Comparison of ENCODE assay signal across 8 cellular contexts in the genomic region with DNA sequence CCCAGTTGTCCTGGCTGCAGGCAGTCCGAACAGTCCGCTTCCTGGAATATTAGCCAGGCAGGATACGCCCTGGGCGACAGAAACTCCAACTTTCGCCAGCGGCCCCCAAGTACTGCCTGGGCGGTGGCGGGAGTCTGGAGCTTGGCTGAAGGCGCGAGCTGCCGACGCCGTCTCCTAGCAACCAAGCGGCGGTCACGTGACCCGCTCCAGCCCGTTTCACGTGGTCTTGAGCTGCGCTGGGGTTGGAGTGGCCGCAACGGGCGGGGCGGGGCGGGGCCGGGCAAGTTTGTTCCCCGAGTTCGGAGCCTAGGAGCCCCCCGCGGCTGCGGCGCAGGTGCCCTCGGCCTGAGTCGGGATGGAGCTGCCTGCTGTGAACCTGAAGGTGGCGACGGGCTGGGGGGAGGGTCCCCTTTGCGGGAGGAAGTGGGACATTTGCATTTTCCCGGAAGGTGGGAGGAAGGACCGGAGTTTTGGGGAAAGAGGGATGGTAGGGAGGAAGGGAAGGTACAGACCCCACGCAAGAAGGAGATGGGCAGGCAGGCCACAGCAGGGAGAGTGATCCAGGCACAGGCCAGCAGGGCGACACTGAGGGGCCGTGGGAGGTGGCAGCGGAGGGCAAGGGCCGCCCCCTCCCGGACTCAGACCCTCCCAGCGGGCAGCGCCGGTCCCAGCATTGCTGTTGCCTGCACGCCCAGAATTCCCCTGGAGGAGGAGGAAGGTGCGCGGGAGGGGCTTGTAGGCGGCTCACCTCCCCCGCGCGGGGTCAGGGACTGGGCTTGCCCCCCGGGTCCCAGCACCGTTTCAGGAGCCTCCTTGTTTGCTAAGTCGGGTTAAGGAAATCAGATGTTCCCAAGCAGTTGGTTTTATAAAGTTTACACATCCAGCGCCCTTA. TPM values are rescaled to one million over a fixed set of nuclear protein-coding genes. Genes with fewer than 3 reads are reported as not detected.
DNase-seq lines count a peak whose midpoint lies in the region; ATAC-seq and TF ChIP-seq lines count a peak whose summit lies in the region.

A gene with protein sequence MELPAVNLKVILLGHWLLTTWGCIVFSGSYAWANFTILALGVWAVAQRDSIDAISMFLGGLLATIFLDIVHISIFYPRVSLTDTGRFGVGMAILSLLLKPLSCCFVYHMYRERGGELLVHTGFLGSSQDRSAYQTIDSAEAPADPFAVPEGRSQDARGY (plus strand): TSS at position 283 of the 892 bp plus-strand sequence. CDS start 73 bp downstream, at position 356.

- peaks cover 59% of the 10 kb centered on the region for H3K4me1 Mint-ChIP-seq in activated T-cell treated with anti-CD3 and anti-CD28 coated beads, Interleukin-2, amount 50 U/mL, for 24 hours (ENCODE audit: low read depth)

- H3K4me3 Mint-ChIP-seq in activated T-cell treated with anti-CD3 and anti-CD28 coated beads, Interleukin-2, amount 50 U/mL, for 24 hours = peak within 1 kb of the TSS; percentile 96

- H3K36me3 Mint-ChIP-seq in activated T-cell treated with anti-CD3 and anti-CD28 coated beads, Interleukin-2, amount 50 U/mL, for 24 hours (ENCODE audit: low read depth) = peaks cover 5% of the 10 kb centered on the region

- peak; percentile 92 for DNase-seq in HuH-7 (ENCODE audit: low spot score)
- peak; percentile 89 for DNase-seq in activated T-cell treated with anti-CD3 and anti-CD28 coated beads, Interleukin-2, amount 50 U/mL, for 24 hours
- DNase-seq in stimulated activated CD8-positive, alpha-beta memory T cell treated with anti-CD3 and anti-CD28 coated beads, Interleukin-4, amount 100 ng/mL, for 48 hours = peak; percentile 92

- H3K27me3 ChIP-seq in BLaER1 (peaks cover 4% of the 10 kb centered on the region; the same call in 1 of the 2 replicates), esophagus (ENCODE audit: control insufficient read depth in 1 of 2, insufficient read depth in 2 of 2, low read length in 2 of 2) (no peaks in the 10 kb centered on the region), mucosa of stomach (ENCODE audit: control insufficient read depth, insufficient read depth, low read length) (no peaks in the 10 kb centered on the region)

- H3K9ac ChIP-seq in BLaER1 = peak within 1 kb of the TSS; percentile 77
- H3K9ac ChIP-seq in mucosa of stomach (ENCODE audit: low read length) = peak within 1 kb of the TSS; percentile 67

- no peaks in the 10 kb centered on the region for H3K36me3 ChIP-seq in BLaER1
- H3K36me3 ChIP-seq in esophagus (ENCODE audit: control insufficient read depth in 2 of 2, insufficient read depth in 2 of 2, low read length in 1 of 2) = no peaks in the 10 kb centered on the region
- H3K36me3 ChIP-seq in mucosa of stomach (ENCODE audit: control insufficient read depth, insufficient read depth, low read length) = no peaks in the 10 kb centered on the region

- peaks cover 58% of the 10 kb centered on the region for H4K20me1 ChIP-seq in BLaER1

- H3K9me3 Mint-ChIP-seq in activated T-cell treated with anti-CD3 and anti-CD28 coated beads, Interleukin-2, amount 50 U/mL, for 24 hours = no peaks in the 10 kb centered on the region

- H3K4me2 ChIP-seq in BLaER1 = peak within 1 kb of the TSS; percentile 100

- WGBS in esophagus, 2 donors = 1% methylated on average over 54 to 59 of the region's 59 CpGs

- H3K27me3 Mint-ChIP-seq in activated T-cell treated with anti-CD3 and anti-CD28 coated beads, Interleukin-2, amount 50 U/mL, for 24 hours = no peaks in the 10 kb centered on the region

- peak within 1 kb of the TSS; percentile 95 for H3K4me3 ChIP-seq in BLaER1
- peak within 1 kb of the TSS; percentile 72 to 79 for H3K4me3 ChIP-seq in esophagus (ENCODE audit: low read depth in 1 of 2, low read length in 2 of 2)
- H3K4me3 ChIP-seq in mucosa of stomach (ENCODE audit: low read length) = peak within 1 kb of the TSS; percentile 93

- peak within 1 kb of the TSS; percentile 93 for H3K27ac Mint-ChIP-seq in activated T-cell treated with anti-CD3 and anti-CD28 coated beads, Interleukin-2, amount 50 U/mL, for 24 hours

- peak; percentile 68 for ATAC-seq in GM19438 (IDR thresholded peaks at IDR 0.05; ENCODE audit: low read depth, unreplicated experiment)

- no peaks in the 10 kb centered on the region for H3K9me3 ChIP-seq in BLaER1
- H3K9me3 ChIP-seq in esophagus (ENCODE audit: control insufficient read depth in 2 of 2, insufficient read depth in 1 of 2, low read depth in 1 of 2, low read length in 1 of 2) = no peaks in the 10 kb centered on the region
- no peaks in the 10 kb centered on the region for H3K9me3 ChIP-seq in mucosa of stomach (ENCODE audit: control insufficient read depth, low read length)

- H3K27ac ChIP-seq in BLaER1 = peak within 1 kb of the TSS; percentile 76
- H3K27ac ChIP-seq in esophagus (ENCODE audit: low read depth in 2 of 2, low read length in 1 of 2) = peak within 1 kb of the TSS; percentile 84 to 86

- H3K4me1 ChIP-seq in BLaER1 (peaks cover 74% of the 10 kb centered on the region), esophagus (ENCODE audit: control insufficient read depth in 2 of 2, insufficient read depth in 2 of 2, low read length in 1 of 2) (peaks cover 0 to 3% of the 10 kb centered on the region in 2 donors), mucosa of stomach (ENCODE audit: control insufficient read depth, insufficient read depth, low read length) (peaks cover 16% of the 10 kb centered on the region)

TF ChIP-seq in PFSK-1, 5 proteins besides CTCF, POLR2A, EP300 and RAD21:
- TF ChIP-seq, protein P1, sequence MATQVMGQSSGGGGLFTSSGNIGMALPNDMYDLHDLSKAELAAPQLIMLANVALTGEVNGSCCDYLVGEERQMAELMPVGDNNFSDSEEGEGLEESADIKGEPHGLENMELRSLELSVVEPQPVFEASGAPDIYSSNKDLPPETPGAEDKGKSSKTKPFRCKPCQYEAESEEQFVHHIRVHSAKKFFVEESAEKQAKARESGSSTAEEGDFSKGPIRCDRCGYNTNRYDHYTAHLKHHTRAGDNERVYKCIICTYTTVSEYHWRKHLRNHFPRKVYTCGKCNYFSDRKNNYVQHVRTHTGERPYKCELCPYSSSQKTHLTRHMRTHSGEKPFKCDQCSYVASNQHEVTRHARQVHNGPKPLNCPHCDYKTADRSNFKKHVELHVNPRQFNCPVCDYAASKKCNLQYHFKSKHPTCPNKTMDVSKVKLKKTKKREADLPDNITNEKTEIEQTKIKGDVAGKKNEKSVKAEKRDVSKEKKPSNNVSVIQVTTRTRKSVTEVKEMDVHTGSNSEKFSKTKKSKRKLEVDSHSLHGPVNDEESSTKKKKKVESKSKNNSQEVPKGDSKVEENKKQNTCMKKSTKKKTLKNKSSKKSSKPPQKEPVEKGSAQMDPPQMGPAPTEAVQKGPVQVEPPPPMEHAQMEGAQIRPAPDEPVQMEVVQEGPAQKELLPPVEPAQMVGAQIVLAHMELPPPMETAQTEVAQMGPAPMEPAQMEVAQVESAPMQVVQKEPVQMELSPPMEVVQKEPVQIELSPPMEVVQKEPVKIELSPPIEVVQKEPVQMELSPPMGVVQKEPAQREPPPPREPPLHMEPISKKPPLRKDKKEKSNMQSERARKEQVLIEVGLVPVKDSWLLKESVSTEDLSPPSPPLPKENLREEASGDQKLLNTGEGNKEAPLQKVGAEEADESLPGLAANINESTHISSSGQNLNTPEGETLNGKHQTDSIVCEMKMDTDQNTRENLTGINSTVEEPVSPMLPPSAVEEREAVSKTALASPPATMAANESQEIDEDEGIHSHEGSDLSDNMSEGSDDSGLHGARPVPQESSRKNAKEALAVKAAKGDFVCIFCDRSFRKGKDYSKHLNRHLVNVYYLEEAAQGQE (IDR thresholded peaks at IDR 0.05; ENCODE audit: insufficient read depth in 1 of 2, low read depth in 2 of 2, low read length in 2 of 2) = no peak
- peak; percentile 33; the same call in 1 of the 2 replicates for TF ChIP-seq POLR2AphosphoS5 (IDR thresholded peaks at IDR 0.05; ENCODE audit: low read depth, low read length)
- TF ChIP-seq SIN3A (IDR thresholded peaks at IDR 0.05; ENCODE audit: borderline replicate concordance, insufficient read depth, low read length) = peak; percentile 84; the same call in 1 of the 2 replicates
- peak; percentile 8 for TF ChIP-seq FOXP2 (optimal IDR thresholded peaks at IDR 0.05; ENCODE audit: borderline replicate concordance, extremely low read depth, extremely low read length, insufficient read depth)
- TF ChIP-seq TAF1 (IDR thresholded peaks at IDR 0.05; ENCODE audit: borderline replicate concordance, insufficient read depth, low read length) = no peak

RNA-seq across cellular contexts. Expression of the gene that starts here (rescaled TPM):
- polyA plus RNA-seq in PFSK-1 (2012; ENCODE audit: insufficient read length, low read depth) = 47.0 TPM
- polyA plus RNA-seq in esophagus = 10 to 100 TPM; 23.7 to 34.6 TPM

Comparison
In these comparisons a context has a peak if more than half of its experiments do, and no peak if none do; other contexts are left out.
1. Peak in every context shown above with its lines: DNase-seq, ATAC-seq, H3K4me3 ChIP-seq and H3K27ac ChIP-seq.